In the genomic region with DNA sequence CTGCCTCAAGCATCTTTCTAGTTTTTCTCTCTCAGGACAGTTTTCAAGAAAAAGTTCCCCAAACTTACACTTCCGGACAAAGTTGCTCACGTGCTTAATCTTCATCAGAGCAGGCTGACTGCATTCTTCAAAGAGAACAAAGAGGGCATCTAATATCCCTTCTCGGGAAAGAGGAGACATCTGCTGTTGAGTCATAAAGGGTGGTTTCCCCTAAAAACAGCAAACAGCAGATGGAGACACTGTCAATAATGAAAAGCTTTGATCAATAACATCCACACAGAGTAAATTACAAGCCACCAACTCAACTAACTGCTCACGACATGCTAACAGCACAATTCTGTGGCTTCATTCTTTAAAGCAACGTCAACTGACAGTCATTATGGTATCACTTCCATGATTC, we compare ENCODE assay signal across 14 cellular contexts. TPM values are rescaled to one million over a fixed set of nuclear protein-coding genes. Genes with fewer than 3 reads are reported as not detected.
DNase-seq lines count a peak whose midpoint lies in the region; ATAC-seq, FAIRE-seq and TF ChIP-seq lines count a peak whose summit lies in the region.
"Had no signal": no experiment of that assay in that cellular context is flagged by ENCODE, and none has a peak within 500 bp of the region (broad histone marks: within the 10 kb centered on the region; RNA-seq: fewer than 3 reads in every experiment).

No MANE protein-coding gene starts in this region.

- no peaks in the 10 kb centered on the region for H3K27me3 ChIP-seq in mammary epithelial cell (ENCODE audit: insufficient read depth, low read length)
- H3K27me3 ChIP-seq in keratinocyte (ENCODE audit: control insufficient read depth, extremely low read depth, insufficient read depth, low read length): no peaks in the 10 kb centered on the region
- H3K27me3 ChIP-seq: vagina had no signal

- WGBS in mammary epithelial cell (ENCODE audit: low coverage, missing lambda C conversion rate): 48% methylated on average over 5 of the region's 5 CpGs

- H3K79me2 ChIP-seq in mammary epithelial cell (ENCODE audit: insufficient read depth, low read length) (peaks cover 4% of the 10 kb centered on the region), keratinocyte (ENCODE audit: control insufficient read depth, insufficient read depth, low read length) (no peaks in the 10 kb centered on the region)

- no peak; the same call in 1 of the 2 replicates for TF ChIP-seq CTCF in AG10803 (conservative IDR thresholded peaks at IDR 0.05; ENCODE audit: low read length)
- TF ChIP-seq CTCF in mammary epithelial cell (conservative IDR thresholded peaks at IDR 0.05 in 1 of 2, IDR thresholded peaks at IDR 0.05 in 1 of 2; ENCODE audit: extremely low read depth in 1 of 2, insufficient read depth in 1 of 2, low read depth in 1 of 2, low read length in 2 of 2): no peak
- TF ChIP-seq CTCF in keratinocyte (optimal IDR thresholded peaks at IDR 0.05 in 1 of 3, IDR thresholded peaks at IDR 0.05 in 1 of 3, conservative IDR thresholded peaks at IDR 0.05 in 1 of 3; ENCODE audit: extremely low read depth in 1 of 3, insufficient read depth in 2 of 3, low read length in 3 of 3): no peak

- dilution Hi-C loops in mammary epithelial cell (cut with HindIII; ENCODE audit: low sequenced_read_pairs) (no loop called here), keratinocyte (cut with MboI; ENCODE audit: extremely low pct_ligation_motif_present, low sequenced_read_pairs) (no loop called here)

- no peak for ATAC-seq in GM19455 (IDR thresholded peaks at IDR 0.05; ENCODE audit: unreplicated experiment)
- no peak for ATAC-seq in GM21528 (IDR thresholded peaks at IDR 0.05; ENCODE audit: low FRiP score, unreplicated experiment)
- no peak for ATAC-seq in GM18511 (IDR thresholded peaks at IDR 0.05; ENCODE audit: unreplicated experiment)
- ATAC-seq: Panc1 had no signal

- in situ Hi-C loops in mammary epithelial cell (cut with MboI; ENCODE audit: low sequenced_read_pairs in 2 of 2): no loop called here

- CTCF ChIA-PET in mammary epithelial cell (lab: Charles Lee; ENCODE audit: low non-redundant PET): no interaction called here

- peak overlapping the region; percentile 93 for H3K27ac ChIP-seq in mammary epithelial cell (ENCODE audit: insufficient read depth, low read depth, low read length)
- peak overlapping the region; percentile 96 for H3K27ac ChIP-seq in keratinocyte (ENCODE audit: control insufficient read depth, insufficient read depth, low read length)
- H3K27ac ChIP-seq: vagina had no signal

- no TSS peak for BruUV-seq in mammary epithelial cell (replicated peaks; lab: Mats Ljungman, UMichigan)

- peak overlapping the region; percentile 18 for H3K9ac ChIP-seq in mammary epithelial cell (ENCODE audit: insufficient read depth, low read length)
- peak overlapping the region; percentile 39 for H3K9ac ChIP-seq in keratinocyte (ENCODE audit: control insufficient read depth, extremely low read depth, insufficient read depth, low read length)

- no peaks in the 10 kb centered on the region for H4K20me1 ChIP-seq in mammary epithelial cell (ENCODE audit: insufficient read depth, low read length)
- no peaks in the 10 kb centered on the region for H4K20me1 ChIP-seq in keratinocyte (ENCODE audit: control insufficient read depth, extremely low read depth, insufficient read depth, low read length)

- H3K4me3 ChIP-seq in AG10803 (ENCODE audit: low read length): peak overlapping the region; percentile 14
- no peak overlapping the region for H3K4me3 ChIP-seq in mammary epithelial cell (replicated peaks in 1 of 3; ENCODE audit: insufficient read depth in 1 of 3, low read depth in 2 of 3, low read length in 3 of 3)
- H3K4me3 ChIP-seq in keratinocyte (ENCODE audit: control insufficient read depth in 2 of 3, extremely low read depth in 1 of 3, insufficient read depth in 2 of 3, low read depth in 1 of 3, low read length in 3 of 3): no peak overlapping the region
- H3K4me3 ChIP-seq: vagina had no signal

- FAIRE-seq in keratinocyte (lab: Jason Lieb, UNC): no peak

- intact Hi-C loops in mammary epithelial cell (cut with micrococcal nuclease): no loop called here

- H2AFZ ChIP-seq in mammary epithelial cell (ENCODE audit: low read depth, low read length) (peak overlapping the region; percentile 74), keratinocyte (ENCODE audit: control insufficient read depth, low read length) (peak overlapping the region; percentile 72)

- H3K9me3 ChIP-seq in mammary epithelial cell (replicated peaks; ENCODE audit: insufficient read depth, low read length) (no peaks in the 10 kb centered on the region), keratinocyte (ENCODE audit: control insufficient read depth, low read depth, low read length) (no peaks in the 10 kb centered on the region)
- H3K9me3 ChIP-seq: vagina had no signal

- H3K36me3 ChIP-seq in mammary epithelial cell (ENCODE audit: insufficient read depth, low read length): peaks cover 23% of the 10 kb centered on the region
- H3K36me3 ChIP-seq in keratinocyte (ENCODE audit: control insufficient read depth in 2 of 2, extremely low read depth in 1 of 2, insufficient read depth in 2 of 2, low read length in 2 of 2): peaks cover 0 to 5% of the 10 kb centered on the region in 2 experiments
- H3K36me3 ChIP-seq: vagina had no signal

- H3K4me1 ChIP-seq in mammary epithelial cell (ENCODE audit: insufficient read depth, low read length) (peaks cover 16% of the 10 kb centered on the region), keratinocyte (ENCODE audit: control insufficient read depth, extremely low read depth, insufficient read depth, low read length) (peaks cover 13% of the 10 kb centered on the region)
- H3K4me1 ChIP-seq: vagina had no signal

- peak; percentile 73 for DNase-seq in AG10803 (ENCODE audit: low read depth)
- peak; percentile 81 for DNase-seq in HS-5 (ENCODE audit: low read depth)
- DNase-seq in mammary epithelial cell: peak; percentile 57
- no peak for DNase-seq in keratinocyte (ENCODE audit: low read depth, low spot score)
- no peak for DNase-seq in OCI-M1 (lab: John Stamatoyannopoulos, UW)
- DNase-seq: kidney glomerular epithelial cell; NCI-H1092 treated with DMSO at 0.1 percent for 48 hours; NCI-H510A treated with DMSO at 0.1 percent for 48 hours; stimulated activated CD4-positive, alpha-beta T cell treated with anti-CD3 and anti-CD28 coated beads, Interleukin-2, amount 100 ng/mL, for 48 hours had no signal

- H3K4me2 ChIP-seq in mammary epithelial cell (ENCODE audit: insufficient read depth, low read depth, low read length) (no peak overlapping the region), keratinocyte (ENCODE audit: control insufficient read depth, extremely low read depth, insufficient read depth, low read depth, low read length) (peak overlapping the region; percentile 63)

- H3K9me1 ChIP-seq in keratinocyte (ENCODE audit: control insufficient read depth, extremely low read depth, insufficient read depth, low read length): no peaks in the 10 kb centered on the region

RNA-seq across cellular contexts. Expression of a gene that starts 8.1 kb away (rescaled TPM):
- total RNA-seq in mammary epithelial cell: 10 to 100 TPM in 1 of 2 donors, 1 to 10 TPM in 1; 3.2 to 30.0 TPM
- 12.3 TPM for polyA plus RNA-seq in mammary epithelial cell
- polyA minus RNA-seq in mammary epithelial cell: 122 TPM
- polyA plus RNA-seq in keratinocyte: 1.4 to 6.6 TPM (median 6.2 TPM) in 3 replicates
- polyA plus RNA-seq in keratinocyte (2011; ENCODE audit: low read depth): 0.84 TPM
- 1.5 and 1.8 TPM in 2 replicates for polyA plus RNA-seq in keratinocyte (2011; cell fraction: cytosol; rRNA removed)
- 7.0 and 7.4 TPM in 2 replicates for polyA plus RNA-seq in keratinocyte (2011; cell fraction: nucleus; rRNA removed)
- polyA plus RNA-seq in keratinocyte (2012; ENCODE audit: low replicate concordance): 0.18 and 4.7 TPM in 2 replicates
- polyA minus RNA-seq in keratinocyte: 5.4 to 16.8 TPM (median 11.7 TPM) in 3 replicates
- polyA minus RNA-seq in keratinocyte (2011; cell fraction: cytosol; rRNA and poly(A)+ RNA removed): 4.4 TPM
- polyA minus RNA-seq in keratinocyte (2011; cell fraction: nucleus; rRNA and poly(A)+ RNA removed): 4.9 and 8.5 TPM in 2 replicates

Comparison
In these comparisons a context has a peak if more than half of its experiments do, and no peak if none do; other contexts are left out.
1. DNase-seq: peak in AG10803 (single experiment), HS-5 (single experiment) and mammary epithelial cell (single experiment); none in keratinocyte (single experiment) and OCI-M1 (single experiment).